6 cellular contexts compared by ENCODE assay signal in genomic region chr4:11342401-11342800, GRCh38.
"Had no signal": no experiment of that assay in that cellular context is flagged by ENCODE, and none has a peak within 500 bp of the region (broad histone marks: within the 10 kb centered on the region; RNA-seq: fewer than 3 reads in every experiment).

No MANE protein-coding gene starts in this region.

- H2AFZ ChIP-seq: GM23338 had no signal

- DNase-seq: H9, HCEC 1CT had no signal

- ATAC-seq: GM23338, HepG2 had no signal

- H3K27ac ChIP-seq: HL-60 had no signal

- H3K4me2 ChIP-seq: GM23338 had no signal

- H3K27ac Mint-ChIP-seq: GM23338 had no signal

- H3K4me3 ChIP-seq: GM23338 had no signal

- H3K9me3 Mint-ChIP-seq: GM23338, H9, IgD-negative memory B cell had no signal

- H3K36me3 Mint-ChIP-seq: IgD-negative memory B cell had no signal
